Comparison of ENCODE assay signal across 8 cellular contexts in genomic region chr4:56410247-56410646, GRCh38. TPM values are rescaled to one million over a fixed set of nuclear protein-coding genes. Genes with fewer than 3 reads are reported as not detected.
DNase-seq lines count a peak whose midpoint lies in the region; ATAC-seq and TF ChIP-seq lines count a peak whose summit lies in the region.

No MANE protein-coding gene starts in this region.

- intact Hi-C loops in activated T-helper 2 cell treated with anti-CD3 and anti-CD28 coated beads, Interferon-gamma antibody, Interleukin-2, Interleukin-4, amounts not matched to agents 10 μg/mL and 5 μg/mL and 100 μg/mL, durations not matched to agents 14 hours and 24 hours and 36 hours (cut with micrococcal nuclease) = loop anchor here (2.0 kb wide), 1 partner anchor 23 kb away; the partner anchor contains the start of gene AASDH
- intact Hi-C loops in CD4-positive, alpha-beta T cell (cut with DNase I, micrococcal nuclease) = no loop called here

- no peak overlapping the region for H3K4me3 Mint-ChIP-seq in activated T-helper 2 cell treated with anti-CD3 and anti-CD28 coated beads, Interferon-gamma antibody, Interleukin-2, Interleukin-4, amounts not matched to agents 10 μg/mL and 5 μg/mL and 100 μg/mL, durations not matched to agents 14 hours and 24 hours and 36 hours (ENCODE audit: low read depth)
- H3K4me3 Mint-ChIP-seq in CD4-positive, alpha-beta T cell = no peak overlapping the region

- H3K27ac ChIP-seq in CD4-positive, alpha-beta T cell (ENCODE audit: low read depth, low read length) = no peak overlapping the region

- no peak for ATAC-seq in GM18873 (IDR thresholded peaks at IDR 0.05; ENCODE audit: low FRiP score, unreplicated experiment)
- ATAC-seq in CD4-positive, alpha-beta T cell (ENCODE audit: poor library complexity) = no peak

- peaks cover 17% of the 10 kb centered on the region for H3K4me1 Mint-ChIP-seq in activated T-helper 2 cell treated with anti-CD3 and anti-CD28 coated beads, Interferon-gamma antibody, Interleukin-2, Interleukin-4, amounts not matched to agents 10 μg/mL and 5 μg/mL and 100 μg/mL, durations not matched to agents 14 hours and 24 hours and 36 hours (ENCODE audit: low read depth)
- H3K4me1 Mint-ChIP-seq in CD4-positive, alpha-beta T cell (ENCODE audit: low read depth) = peaks cover 17% of the 10 kb centered on the region

- no peaks in the 10 kb centered on the region for H3K9me3 Mint-ChIP-seq in activated T-helper 2 cell treated with anti-CD3 and anti-CD28 coated beads, Interferon-gamma antibody, Interleukin-2, Interleukin-4, amounts not matched to agents 10 μg/mL and 5 μg/mL and 100 μg/mL, durations not matched to agents 14 hours and 24 hours and 36 hours
- no peaks in the 10 kb centered on the region for H3K9me3 Mint-ChIP-seq in CD4-positive, alpha-beta T cell

- H3K36me3 Mint-ChIP-seq in activated T-helper 2 cell treated with anti-CD3 and anti-CD28 coated beads, Interferon-gamma antibody, Interleukin-2, Interleukin-4, amounts not matched to agents 10 μg/mL and 5 μg/mL and 100 μg/mL, durations not matched to agents 14 hours and 24 hours and 36 hours (ENCODE audit: low read depth) = peaks cover 25% of the 10 kb centered on the region
- H3K36me3 Mint-ChIP-seq in CD4-positive, alpha-beta T cell (ENCODE audit: low read depth) = peaks cover 27% of the 10 kb centered on the region

- H3K27me3 ChIP-seq in CD4-positive, alpha-beta T cell (ENCODE audit: control insufficient read depth, insufficient read depth, low read length) = no peaks in the 10 kb centered on the region

- no peaks in the 10 kb centered on the region for H3K27me3 Mint-ChIP-seq in activated T-helper 2 cell treated with anti-CD3 and anti-CD28 coated beads, Interferon-gamma antibody, Interleukin-2, Interleukin-4, amounts not matched to agents 10 μg/mL and 5 μg/mL and 100 μg/mL, durations not matched to agents 14 hours and 24 hours and 36 hours (ENCODE audit: low read depth)
- H3K27me3 Mint-ChIP-seq in CD4-positive, alpha-beta T cell = no peaks in the 10 kb centered on the region

- no peak for TF ChIP-seq CTCF in CD4-positive, alpha-beta T cell (IDR thresholded peaks at IDR 0.05)

- CTCF ChIA-PET in CD4-positive, alpha-beta T cell (lab: Charles Lee) = no interaction called here

- POLR2A ChIA-PET in CD4-positive, alpha-beta T cell (lab: Charles Lee) = interaction anchor here (1.6 kb wide), 1 partner anchor 23 kb away, joined by 6 read pairs; the partner anchor contains the start of gene AASDH

- no peaks in the 10 kb centered on the region for H3K9me3 ChIP-seq in CD4-positive, alpha-beta T cell (ENCODE audit: control insufficient read depth, low read length)

- DNase-seq in GOT3 (lab: John Stamatoyannopoulos, UW) (peak; percentile 17), NCI-H2081 (lab: John Stamatoyannopoulos, UW) (peak; percentile 77 to 90), glomerular visceral epithelial cell (ENCODE audit: extremely low spot score) (peak; percentile 94), pons (ENCODE audit: low spot score) (peak; percentile 87)
- no peak for DNase-seq in activated T-helper 2 cell treated with anti-CD3 and anti-CD28 coated beads, Interferon-gamma antibody, Interleukin-2, Interleukin-4, amounts not matched to agents 10 μg/mL and 5 μg/mL and 100 μg/mL, durations not matched to agents 14 hours and 24 hours and 36 hours (ENCODE audit: low spot score)
- DNase-seq in CD4-positive, alpha-beta T cell = no peak
- no peak for DNase-seq in activated CD4-positive, alpha-beta T cell treated with anti-CD3 and anti-CD28 coated beads for 4 hours

- peak overlapping the region; percentile 45 for H3K27ac Mint-ChIP-seq in activated T-helper 2 cell treated with anti-CD3 and anti-CD28 coated beads, Interferon-gamma antibody, Interleukin-2, Interleukin-4, amounts not matched to agents 10 μg/mL and 5 μg/mL and 100 μg/mL, durations not matched to agents 14 hours and 24 hours and 36 hours
- no peak overlapping the region for H3K27ac Mint-ChIP-seq in CD4-positive, alpha-beta T cell

RNA-seq across cellular contexts. Expression of gene AASDH, which starts 23.0 kb away (rescaled TPM):
- total RNA-seq in activated T-helper 2 cell treated with anti-CD3 and anti-CD28 coated beads, Interferon-gamma antibody, Interleukin-2, Interleukin-4, amounts not matched to agents 10 μg/mL and 5 μg/mL and 100 μg/mL, durations not matched to agents 14 hours and 24 hours and 36 hours = 10.4 and 15.4 TPM in 2 replicates
- total RNA-seq in CD4-positive, alpha-beta T cell = 10 to 100 TPM; 10.2 to 10.6 TPM

RNA-seq across cellular contexts. Expression of gene PPAT, which starts 25.2 kb away (rescaled TPM):
- total RNA-seq in activated T-helper 2 cell treated with anti-CD3 and anti-CD28 coated beads, Interferon-gamma antibody, Interleukin-2, Interleukin-4, amounts not matched to agents 10 μg/mL and 5 μg/mL and 100 μg/mL, durations not matched to agents 14 hours and 24 hours and 36 hours = 43.4 and 46.2 TPM in 2 replicates
- 1 to 10 TPM; 4.7 to 6.3 TPM for total RNA-seq in CD4-positive, alpha-beta T cell

RNA-seq across cellular contexts. Expression of gene PAICS, which starts 25.8 kb away (rescaled TPM):
- total RNA-seq in activated T-helper 2 cell treated with anti-CD3 and anti-CD28 coated beads, Interferon-gamma antibody, Interleukin-2, Interleukin-4, amounts not matched to agents 10 μg/mL and 5 μg/mL and 100 μg/mL, durations not matched to agents 14 hours and 24 hours and 36 hours = 320 and 328 TPM in 2 replicates
- 10 to 100 TPM; 18.9 to 19.9 TPM for total RNA-seq in CD4-positive, alpha-beta T cell

RNA-seq across cellular contexts. Expression of gene SRP72, which starts 57.2 kb away (rescaled TPM):
- total RNA-seq in activated T-helper 2 cell treated with anti-CD3 and anti-CD28 coated beads, Interferon-gamma antibody, Interleukin-2, Interleukin-4, amounts not matched to agents 10 μg/mL and 5 μg/mL and 100 μg/mL, durations not matched to agents 14 hours and 24 hours and 36 hours = 187 and 191 TPM in 2 replicates
- 100 to 1,000 TPM; 108 to 119 TPM for total RNA-seq in CD4-positive, alpha-beta T cell

Comparison
In these comparisons a context has a peak if more than half of its experiments do, and no peak if none do; other contexts are left out.
1. DNase-seq: peak in GOT3 (single experiment), NCI-H2081 (2 of 2), glomerular visceral epithelial cell (single experiment) and pons (single experiment); none in activated T-helper 2 cell treated with anti-CD3 and anti-CD28 coated beads, Interferon-gamma antibody, Interleukin-2, Interleukin-4, amounts not matched to agents 10 μg/mL and 5 μg/mL and 100 μg/mL, durations not matched to agents 14 hours and 24 hours and 36 hours (single experiment), CD4-positive, alpha-beta T cell (0 of 10) and activated CD4-positive, alpha-beta T cell treated with anti-CD3 and anti-CD28 coated beads for 4 hours (0 of 2).
2. RNA of gene PAICS, which starts 25.8 kb away (total RNA-seq): 320 to 328 TPM in activated T-helper 2 cell treated with anti-CD3 and anti-CD28 coated beads, Interferon-gamma antibody, Interleukin-2, Interleukin-4, amounts not matched to agents 10 μg/mL and 5 μg/mL and 100 μg/mL, durations not matched to agents 14 hours and 24 hours and 36 hours; 18.9 to 19.9 TPM in CD4-positive, alpha-beta T cell; every median in the first group is over 10 times any median in the second.